10 cellular contexts compared by ENCODE assay signal in the genomic region with DNA sequence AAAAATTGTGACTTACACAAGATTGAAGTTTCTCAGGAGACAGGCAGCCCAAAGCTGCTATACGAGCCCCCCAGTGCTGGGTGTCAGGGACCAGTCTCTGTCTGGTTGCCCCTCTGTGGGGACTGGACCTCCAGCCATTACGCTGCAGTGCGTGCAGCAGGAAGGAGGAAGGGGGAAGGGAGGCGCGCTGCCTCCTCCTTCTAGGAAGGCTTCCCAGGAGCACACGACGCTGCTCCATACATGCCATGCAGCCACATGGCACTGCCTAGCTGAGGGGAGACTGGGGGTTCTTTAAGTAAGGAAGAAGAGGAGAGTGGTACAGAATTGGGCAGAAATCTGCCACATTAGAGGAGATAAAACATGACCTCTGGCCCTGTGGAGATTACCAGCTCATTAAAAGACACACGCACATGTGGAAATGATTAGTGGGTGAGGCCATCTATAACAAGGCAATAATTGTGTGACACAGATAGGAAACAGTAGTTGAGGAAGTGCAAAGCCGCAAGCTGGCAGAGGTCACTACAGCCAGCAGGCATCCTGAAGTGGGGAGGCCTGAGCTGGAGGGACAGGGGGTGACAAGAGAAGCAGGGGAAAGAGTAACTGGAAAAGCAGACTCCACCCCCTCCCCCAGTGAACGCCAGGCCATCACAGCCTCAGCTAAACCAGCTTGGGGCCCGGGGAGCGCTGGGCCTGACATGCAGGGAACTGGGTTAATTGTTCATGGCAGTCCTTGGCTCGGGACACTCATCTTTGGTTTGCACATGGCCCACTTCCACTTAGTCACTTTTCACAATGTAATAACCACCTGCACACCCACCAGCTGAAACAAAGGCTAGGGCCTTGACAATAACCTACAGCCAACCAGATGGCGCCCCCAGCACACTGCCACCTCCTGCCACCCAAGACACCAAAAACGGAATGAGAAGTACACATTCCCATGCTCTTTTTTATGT. TPM values are rescaled to one million over a fixed set of nuclear protein-coding genes. Genes with fewer than 3 reads are reported as not detected.
DNase-seq lines count a peak whose midpoint lies in the region; ATAC-seq, FAIRE-seq and TF ChIP-seq lines count a peak whose summit lies in the region.
"Had no signal": no experiment of that assay in that cellular context is flagged by ENCODE, and none has a peak within 500 bp of the region (broad histone marks: within the 10 kb centered on the region; RNA-seq: fewer than 3 reads in every experiment).

No MANE protein-coding gene starts in this region.

- H3K4me3 ChIP-seq in right lobe of liver (no peak overlapping the region), HepG2 (replicated peaks in 1 of 3; ENCODE audit: insufficient read depth in 1 of 3, low read depth in 2 of 3, low read length in 3 of 3) (no peak overlapping the region), fibroblast of villous mesenchyme (ENCODE audit: low read depth, low read length) (no peak overlapping the region), upper lobe of left lung (no peak overlapping the region)
- H3K4me3 ChIP-seq: psoas muscle had no signal

- TF ChIP-seq CTCF in right lobe of liver (IDR thresholded peaks at IDR 0.05) (no peak), HepG2 (CRISPR knock-in tag; IDR thresholded peaks at IDR 0.05) (no peak), fibroblast of villous mesenchyme (IDR thresholded peaks at IDR 0.05; ENCODE audit: insufficient read depth, low read depth, low read length) (no peak), upper lobe of left lung (IDR thresholded peaks at IDR 0.05) (no peak)

- TF ChIP-seq RAD21 in HepG2 (CRISPR knock-in tag; IDR thresholded peaks at IDR 0.05), result no peak

- WGBS in right lobe of liver (ENCODE audit: insufficient coverage, low coverage, low lambda C conversion rate, missing lambda C conversion rate), result 54% methylated on average over 5 of the region's 15 CpGs
- WGBS in HepG2 (ENCODE audit: low lambda C conversion rate), result 95% methylated on average over 12 of the region's 15 CpGs
- WGBS in upper lobe of left lung, 2 donors, result 45 to 59% methylated on average over 13 to 15 of the region's 15 CpGs

- H3K36me3 ChIP-seq in right lobe of liver, result no peaks in the 10 kb centered on the region
- H3K36me3 ChIP-seq in HepG2 (replicated peaks in 1 of 2; ENCODE audit: control insufficient read depth in 1 of 2, insufficient read depth in 2 of 2, low read length in 2 of 2), result no peaks in the 10 kb centered on the region; a peak in 1 of 5 replicates
- H3K36me3 ChIP-seq in upper lobe of left lung, result no peaks in the 10 kb centered on the region

- CTCF ChIA-PET in HepG2 (lab: Yijun Ruan, JAX; ENCODE audit: low intra/inter-chr PET ratio, low total read pairs) (no interaction called here), HEK293T (lab: Yijun Ruan, JAX) (interaction anchor here (0.7 to 1.2 kb wide), 2 partner anchors 23 to 383 kb away, joined by 3 to 4 read pairs; no protein-coding TSS in a partner anchor)

- in situ Hi-C loops in HepG2 (cut with HindIII; ENCODE audit: extremely low pct_ligation_motif_present, low pct_unique_long_range_greater_than_20kb) (no loop called here), ACHN (cut with HindIII; ENCODE audit: low pct_ligation_motif_present, low pct_unique_long_range_greater_than_20kb, low sequenced_read_pairs) (no loop called here)

- H3K4me1 ChIP-seq in right lobe of liver (peaks cover 0 to 9% (median 2%) of the 10 kb centered on the region in 4 donors), HepG2 (ENCODE audit: insufficient read depth, low read length) (peaks cover 25% of the 10 kb centered on the region), upper lobe of left lung (peaks cover 55 to 87% (median 74%) of the 10 kb centered on the region in 4 donors)

- DNase-seq in right lobe of liver, result no peak
- DNase-seq in HepG2 (ENCODE audit: low spot score), result no peak
- DNase-seq in SHP77 treated with DMSO at 0.1 percent for 48 hours (lab: John Stamatoyannopoulos, UW), result peak; percentile 85
- DNase-seq in fibroblast of villous mesenchyme (ENCODE audit: low read depth), result peak; percentile 42
- no peak for DNase-seq in upper lobe of left lung
- no peak for DNase-seq in ACHN
- DNase-seq in HEK293T (ENCODE audit: extremely low spot score), result no peak
- DNase-seq: NCI-H1105 had no signal

- intact Hi-C loops in right lobe of liver (cut with DNase I), result no loop called here
- intact Hi-C loops in HepG2 (cut with micrococcal nuclease; ENCODE audit: unreplicated experiment), result no loop called here

- no peak overlapping the region for H3K4me2 ChIP-seq in HepG2 (ENCODE audit: low read depth, low read length)

- peaks cover 13% of the 10 kb centered on the region; the same call in 1 of the 2 replicates for H4K20me1 ChIP-seq in HepG2 (ENCODE audit: insufficient read depth, low read length)

- H3K27ac ChIP-seq in right lobe of liver, result no peak overlapping the region
- no peak overlapping the region for H3K27ac ChIP-seq in HepG2 (ENCODE audit: extremely low read length, insufficient read depth, low read length)
- peak overlapping the region; percentile 26 to 57 (median 44) for H3K27ac ChIP-seq in upper lobe of left lung
- H3K27ac ChIP-seq: psoas muscle had no signal

- TF ChIP-seq EP300 in HepG2 (IDR thresholded peaks at IDR 0.05; ENCODE audit: low read depth in 2 of 2, low read length in 2 of 2), result no peak
- no peak for TF ChIP-seq EP300 in HepG2 (CRISPR knock-in tag; IDR thresholded peaks at IDR 0.05; ENCODE audit: borderline replicate concordance)
- TF ChIP-seq EP300 in upper lobe of left lung (IDR thresholded peaks at IDR 0.05), result no peak

- H3K9ac ChIP-seq in HepG2 (ENCODE audit: insufficient read depth, low read depth, low read length), result no peak overlapping the region

- H2AFZ ChIP-seq in HepG2 (ENCODE audit: low read length), result no peak overlapping the region

- no TSS peak for BruUV-seq in HepG2 (replicated peaks; lab: Mats Ljungman, UMichigan)

- TF ChIP-seq POLR2A in right lobe of liver (IDR thresholded peaks at IDR 0.05), result no peak
- TF ChIP-seq POLR2A in HepG2 (IDR thresholded peaks at IDR 0.05; ENCODE audit: insufficient read depth in 1 of 2, low read depth in 2 of 2, low read length in 2 of 2), result no peak
- no peak for TF ChIP-seq POLR2A in upper lobe of left lung (IDR thresholded peaks at IDR 0.05)

- FAIRE-seq in HepG2 (lab: Jason Lieb, UNC), result no peak

- H3K27me3 ChIP-seq in right lobe of liver, result no peaks in the 10 kb centered on the region
- H3K27me3 ChIP-seq in HepG2 (ENCODE audit: control insufficient read depth in 1 of 2, insufficient read depth in 2 of 2, low read length in 2 of 2), result no peaks in the 10 kb centered on the region
- no peaks in the 10 kb centered on the region for H3K27me3 ChIP-seq in upper lobe of left lung

- H3K9me3 ChIP-seq in right lobe of liver (no peaks in the 10 kb centered on the region), HepG2 (ENCODE audit: low read length) (no peaks in the 10 kb centered on the region), upper lobe of left lung (no peaks in the 10 kb centered on the region)
- H3K9me3 ChIP-seq: psoas muscle had no signal

- POLR2A ChIA-PET in HepG2 (lab: Yijun Ruan, JAX) (no interaction called here), HEK293T (lab: Yijun Ruan, JAX) (interaction anchor here (1.3 kb wide), 1 partner anchor 9 kb away, joined by 3 read pairs; no protein-coding TSS in a partner anchor)

- ATAC-seq in right lobe of liver, result peak; percentile 7 to 34 (median 30)
- no peak for ATAC-seq in HepG2
- ATAC-seq in upper lobe of left lung (ENCODE audit: low FRiP score in 2 of 2), result peak in 1 of 2 donors; percentile 60
- ATAC-seq in HG02870 (IDR thresholded peaks at IDR 0.05; ENCODE audit: unreplicated experiment), result no peak
- ATAC-seq: psoas muscle had no signal

- H3K79me2 ChIP-seq in HepG2 (ENCODE audit: insufficient read depth, low read length), result peaks cover 6% of the 10 kb centered on the region

TF ChIP-seq in HepG2, 621 proteins besides CTCF, POLR2A, EP300 and RAD21 (continues in another document):
- TF ChIP-seq ZNF251 (CRISPR knock-in tag; IDR thresholded peaks at IDR 0.05) (no peak), RBM39 (IDR thresholded peaks at IDR 0.05; ENCODE audit: low read depth, low read length, poor library complexity, severe bottlenecking) (no peak), CEBPG (CRISPR knock-in tag; IDR thresholded peaks at IDR 0.05) (no peak)

TF ChIP-seq in HEK293T, 16 proteins besides CTCF, POLR2A, EP300 and RAD21:
- no peak for TF ChIP-seq TARDBP (IDR thresholded peaks at IDR 0.05)
- TF ChIP-seq L3MBTL2 (conservative IDR thresholded peaks at IDR 0.05), result no peak
- no peak for TF ChIP-seq FOXA1 (IDR thresholded peaks at IDR 0.05)

RNA-seq across cellular contexts. Expression of a gene that starts 39.6 kb away (rescaled TPM):
- 1 to 10 TPM; 1.2 to 5.7 (median 3.1) TPM for total RNA-seq in right lobe of liver
- total RNA-seq in HepG2 (2016; rRNA removed; fragmentation: Illumina TruSeq; extraction: Trizol), result 10.4 and 11.7 TPM in 2 replicates
- 7.1 and 8.3 TPM in 2 replicates for total RNA-seq in HepG2 (2016; cell fraction: cytosol; rRNA removed; fragmentation: Illumina TruSeq; extraction: Trizol; ENCODE audit: low read depth)
- total RNA-seq in HepG2 (2016; cell fraction: insoluble cytoplasmic fraction; rRNA removed; fragmentation: Illumina TruSeq; extraction: Trizol), result 7.7 and 11.4 TPM in 2 replicates
- 8.7 and 9.6 TPM in 2 replicates for total RNA-seq in HepG2 (2016; cell fraction: membrane; rRNA removed; fragmentation: Illumina TruSeq; extraction: Trizol)
- 17.4 and 18.0 TPM in 2 replicates for total RNA-seq in HepG2 (2016; cell fraction: nucleus; rRNA removed; fragmentation: Illumina TruSeq; extraction: Trizol)
- polyA plus RNA-seq in HepG2 (2011; rRNA removed), result 3.6 and 4.3 TPM in 2 replicates
- polyA plus RNA-seq in HepG2 (2011; cell fraction: cytosol; rRNA removed), result 2.3 and 3.2 TPM in 2 replicates
- 11.4 and 12.1 TPM in 2 replicates for polyA plus RNA-seq in HepG2 (2011; cell fraction: nucleus; rRNA removed)
- polyA plus RNA-seq in HepG2 (2012), result 3.7 and 5.3 TPM in 2 replicates
- 5.2 and 5.3 TPM in 2 replicates for polyA plus RNA-seq in HepG2 (2016; cell fraction: cytosol; fragmentation: Illumina TruSeq; extraction: Trizol; ENCODE audit: low read depth)
- 8.0 and 9.8 TPM in 2 replicates for polyA plus RNA-seq in HepG2 (2016; cell fraction: insoluble cytoplasmic fraction; fragmentation: Illumina TruSeq; extraction: Trizol; ENCODE audit: low read depth)
- 5.3 and 5.8 TPM in 2 replicates for polyA plus RNA-seq in HepG2 (2016; cell fraction: membrane; fragmentation: Illumina TruSeq; extraction: Trizol; ENCODE audit: low read depth)
- 18.1 and 18.5 TPM in 2 replicates for polyA plus RNA-seq in HepG2 (2016; cell fraction: nucleus; fragmentation: Illumina TruSeq; extraction: Trizol; ENCODE audit: insufficient read depth, low read depth)
- polyA minus RNA-seq in HepG2 (2011; rRNA and poly(A)+ RNA removed; ENCODE audit: low replicate concordance), result 12.3 and 15.2 TPM in 2 replicates
- polyA minus RNA-seq in HepG2 (2011; cell fraction: cytosol; rRNA and poly(A)+ RNA removed), result 4.3 and 4.5 TPM in 2 replicates
- polyA minus RNA-seq in HepG2 (2011; cell fraction: nucleus; rRNA and poly(A)+ RNA removed), result 14.3 and 24.1 TPM in 2 replicates
- under 0.01 and 0.32 TPM in 2 replicates for total RNA-seq in fibroblast of villous mesenchyme
- 100 to 1,000 TPM in 1 of 6 donors, 10 to 100 TPM in 5; 33.1 to 119 (median 54.5) TPM for total RNA-seq in upper lobe of left lung

Comparison
In these comparisons a context has a peak if more than half of its experiments do, and no peak if none do; other contexts are left out.
1. ATAC-seq: peak in right lobe of liver (4 of 4); none in HepG2 (single experiment) and HG02870 (single experiment).
2. DNase-seq: peak in SHP77 treated with DMSO at 0.1 percent for 48 hours (single experiment) and fibroblast of villous mesenchyme (single experiment); none in right lobe of liver (0 of 3), HepG2 (single experiment), upper lobe of left lung (0 of 2), ACHN (single experiment) and HEK293T (single experiment).
3. H3K27ac ChIP-seq: peak in upper lobe of left lung (4 of 4); none in right lobe of liver (0 of 3) and HepG2 (single experiment).